19 cellular contexts compared by ENCODE assay signal in genomic region chr10:11907914-11908313, GRCh38.
"Had no signal": no experiment of that assay in that cellular context is flagged by ENCODE, and none has a peak within 500 bp of the region (broad histone marks: within the 10 kb centered on the region; RNA-seq: fewer than 3 reads in every experiment).

No MANE protein-coding gene starts in this region.

- H3K4me1 ChIP-seq: gastrocnemius medialis, left lung, lower lobe of right lung, pancreas, prostate gland, right lobe of liver, testis, tibial nerve had no signal

- H3K27me3 Mint-ChIP-seq: stimulated activated naive B cell treated with anti-CD40 and anti-IgM and Interleukin-4, amounts not matched to agents 10 μg/mL and 1 μg/mL and 100 μg/mL, for 72 hours; stimulated activated naive CD8-positive, alpha-beta T cell treated with anti-CD3 and anti-CD28 coated beads, Interleukin-15, amount 100 ng/mL, for 72 hours had no signal

- H3K36me3 Mint-ChIP-seq: memory B cell; stimulated activated naive B cell treated with anti-CD40 and anti-IgM and Interleukin-4, amounts not matched to agents 10 μg/mL and 1 μg/mL and 100 μg/mL, for 72 hours had no signal

- H3K4me3 Mint-ChIP-seq: memory B cell; stimulated activated naive B cell treated with anti-CD40 and anti-IgM and Interleukin-4, amounts not matched to agents 10 μg/mL and 1 μg/mL and 100 μg/mL, for 72 hours; stimulated activated naive CD8-positive, alpha-beta T cell treated with anti-CD3 and anti-CD28 coated beads, Interleukin-15, amount 100 ng/mL, for 72 hours had no signal

- H3K9me3 Mint-ChIP-seq: memory B cell; stimulated activated naive B cell treated with anti-CD40 and anti-IgM and Interleukin-4, amounts not matched to agents 10 μg/mL and 1 μg/mL and 100 μg/mL, for 72 hours; stimulated activated naive CD8-positive, alpha-beta T cell treated with anti-CD3 and anti-CD28 coated beads, Interleukin-15, amount 100 ng/mL, for 72 hours had no signal

- DNase-seq: effector memory CD4-positive, alpha-beta T cell; gastrocnemius medialis; islet precursor cell; lower lobe of right lung; midbrain; nucleus accumbens; pancreas; stimulated activated CD4-positive, alpha-beta T cell treated with anti-CD3 and anti-CD28 coated beads, Interleukin-2, amount 100 ng/mL, for 24 hours; stimulated activated CD4-positive, alpha-beta T cell treated with anti-CD3 and anti-CD28 coated beads, Interleukin-4, amount 100 ng/mL, for 4 hours; stimulated activated naive B cell treated with anti-CD40 and anti-IgM and Interleukin-4, amounts not matched to agents 10 μg/mL and 1 μg/mL and 100 μg/mL, for 72 hours; stimulated activated naive CD8-positive, alpha-beta T cell treated with anti-CD3 and anti-CD28 coated beads, Interleukin-15, amount 100 ng/mL, for 72 hours; testis had no signal

- H3K27ac ChIP-seq: gastrocnemius medialis, left lung, lower lobe of right lung, pancreas, prostate gland, right lobe of liver, testis, tibial nerve had no signal

- H3K27me3 ChIP-seq: gastrocnemius medialis, left lung, pancreas, right lobe of liver, testis, tibial nerve had no signal

- ATAC-seq: esophagus mucosa; gastrocnemius medialis; left lung; pancreas; stimulated activated naive B cell treated with anti-CD40 and anti-IgM and Interleukin-4, amounts not matched to agents 10 μg/mL and 1 μg/mL and 100 μg/mL, for 72 hours; stimulated activated naive CD8-positive, alpha-beta T cell treated with anti-CD3 and anti-CD28 coated beads, Interleukin-15, amount 100 ng/mL, for 72 hours had no signal

- H3K27ac Mint-ChIP-seq: memory B cell; stimulated activated naive B cell treated with anti-CD40 and anti-IgM and Interleukin-4, amounts not matched to agents 10 μg/mL and 1 μg/mL and 100 μg/mL, for 72 hours; stimulated activated naive CD8-positive, alpha-beta T cell treated with anti-CD3 and anti-CD28 coated beads, Interleukin-15, amount 100 ng/mL, for 72 hours had no signal

- H3K4me3 ChIP-seq: gastrocnemius medialis, left lung, lower lobe of right lung, pancreas, prostate gland, right lobe of liver, testis, tibial nerve had no signal

- H3K4me1 Mint-ChIP-seq: stimulated activated naive CD8-positive, alpha-beta T cell treated with anti-CD3 and anti-CD28 coated beads, Interleukin-15, amount 100 ng/mL, for 72 hours had no signal

- H3K36me3 ChIP-seq: gastrocnemius medialis, left lung, lower lobe of right lung, pancreas, prostate gland, right lobe of liver, tibial nerve had no signal

- H3K9me3 ChIP-seq: gastrocnemius medialis, left lung, lower lobe of right lung, pancreas, prostate gland, right lobe of liver, testis, tibial nerve had no signal

- FAIRE-seq: endometrium, pancreas had no signal
